In genomic region chr9:860706-861105, GRCh38 we compare ENCODE assay signal across 19 cellular contexts. TPM values are rescaled to one million over a fixed set of nuclear protein-coding genes. Genes with fewer than 3 reads are reported as not detected.
DNase-seq lines count a peak whose midpoint lies in the region; ATAC-seq and TF ChIP-seq lines count a peak whose summit lies in the region.
"Had no signal": no experiment of that assay in that cellular context is flagged by ENCODE, and none has a peak within 500 bp of the region (broad histone marks: within the 10 kb centered on the region; RNA-seq: fewer than 3 reads in every experiment).

No MANE protein-coding gene starts in this region.

- H3K4me3 Mint-ChIP-seq in endothelial cell (ENCODE audit: unreplicated experiment) (no peak overlapping the region), mesothelial cell of epicardium (no peak overlapping the region)
- H3K4me3 Mint-ChIP-seq: CD4-positive, CD25-positive, alpha-beta regulatory T cell; CD8-positive, alpha-beta T cell; HFFc6 had no signal

- H3K4me1 ChIP-seq in OCI-LY1 (ENCODE audit: insufficient read depth, low read length, severe bottlenecking) (peaks cover 12% of the 10 kb centered on the region), upper lobe of right lung (no peaks in the 10 kb centered on the region)
- H3K4me1 ChIP-seq: HAP-1 had no signal

- no peaks in the 10 kb centered on the region for H3K9me3 ChIP-seq in OCI-LY1 (ENCODE audit: low read length)
- no peaks in the 10 kb centered on the region for H3K9me3 ChIP-seq in upper lobe of right lung
- H3K9me3 ChIP-seq: HAP-1 had no signal

- no peak overlapping the region for H3K4me2 ChIP-seq in OCI-LY1 (ENCODE audit: low read length)
- H3K4me2 ChIP-seq: BLaER1 had no signal

- no peaks in the 10 kb centered on the region for H3F3A ChIP-seq in OCI-LY1 (ENCODE audit: insufficient read depth, low read length)

- H3K9me3 Mint-ChIP-seq in endothelial cell (ENCODE audit: unreplicated experiment) = no peaks in the 10 kb centered on the region
- H3K9me3 Mint-ChIP-seq in mesothelial cell of epicardium = peaks cover 4% of the 10 kb centered on the region
- H3K9me3 Mint-ChIP-seq: CD8-positive, alpha-beta T cell had no signal

- H3K9me2 ChIP-seq in OCI-LY1 (ENCODE audit: low read depth, low read length) = no peaks in the 10 kb centered on the region

- no peak for DNase-seq in endothelial cell (ENCODE audit: low spot score)
- DNase-seq in upper lobe of right lung = no peak
- no peak for DNase-seq in mesothelial cell of epicardium (ENCODE audit: low spot score in 2 of 2, unreplicated experiment in 2 of 2)
- DNase-seq in KG1 (lab: John Stamatoyannopoulos, UW) = no peak
- DNase-seq: CD4-positive, CD25-positive, alpha-beta regulatory T cell; CD8-positive, alpha-beta T cell; DMS 273 treated with DMSO at 0.1 percent for 48 hours; DMS79; EL; GDM1; GM23248; HFFc6 had no signal

- no peaks in the 10 kb centered on the region for H3K36me3 ChIP-seq in OCI-LY1 (ENCODE audit: insufficient read depth, low read length)
- no peaks in the 10 kb centered on the region for H3K36me3 ChIP-seq in upper lobe of right lung
- H3K36me3 ChIP-seq: BLaER1, HAP-1 had no signal

- intact Hi-C loops in upper lobe of right lung (cut with DNase I) = no loop called here

- no peaks in the 10 kb centered on the region for H3K27me3 ChIP-seq in OCI-LY1 (ENCODE audit: insufficient read depth, low read length)
- no peaks in the 10 kb centered on the region for H3K27me3 ChIP-seq in upper lobe of right lung
- H3K27me3 ChIP-seq: BLaER1 had no signal

- H3K4me3 ChIP-seq in OCI-LY1 (ENCODE audit: low read depth, low read length, poor library complexity, severe bottlenecking) (no peak overlapping the region), upper lobe of right lung (no peak overlapping the region)
- H3K4me3 ChIP-seq: BLaER1, GM23248, HAP-1 had no signal

- peak; percentile 53 for ATAC-seq in upper lobe of right lung
- no peak for ATAC-seq in GM21619 (IDR thresholded peaks at IDR 0.05; ENCODE audit: unreplicated experiment)
- ATAC-seq: CD8-positive, alpha-beta T cell had no signal

- no peak overlapping the region for H2AFZ ChIP-seq in OCI-LY1 (ENCODE audit: low read length)
- H2AFZ ChIP-seq: GM23248 had no signal

- peak overlapping the region; percentile 23 for H3K27ac ChIP-seq in OCI-LY1 (ENCODE audit: low read depth, low read length, poor library complexity, severe bottlenecking)
- H3K27ac ChIP-seq in upper lobe of right lung = no peak overlapping the region
- H3K27ac ChIP-seq: BLaER1, C4-2B, GM23248 had no signal

- H3K36me3 Mint-ChIP-seq in endothelial cell (ENCODE audit: low read depth, unreplicated experiment) = peaks cover 9% of the 10 kb centered on the region
- peaks cover 3% of the 10 kb centered on the region for H3K36me3 Mint-ChIP-seq in mesothelial cell of epicardium
- H3K36me3 Mint-ChIP-seq: CD4-positive, CD25-positive, alpha-beta regulatory T cell; CD8-positive, alpha-beta T cell had no signal

- H4K20me1 ChIP-seq in OCI-LY1 (ENCODE audit: insufficient read depth, low read length) = no peaks in the 10 kb centered on the region
- H4K20me1 ChIP-seq: BLaER1 had no signal

- no peak overlapping the region for H3K9ac ChIP-seq in OCI-LY1 (ENCODE audit: low read length)
- H3K9ac ChIP-seq: BLaER1, GM23248 had no signal

- H3K79me2 ChIP-seq in OCI-LY1 (ENCODE audit: insufficient read depth, low read length) = no peaks in the 10 kb centered on the region

- no peak for TF ChIP-seq CTCF in OCI-LY1 (IDR thresholded peaks at IDR 0.05; ENCODE audit: low read length)
- TF ChIP-seq CTCF in endothelial cell (IDR thresholded peaks at IDR 0.05; ENCODE audit: unreplicated experiment) = no peak
- TF ChIP-seq CTCF in upper lobe of right lung (IDR thresholded peaks at IDR 0.05) = no peak
- no peak for TF ChIP-seq CTCF in mesothelial cell of epicardium (IDR thresholded peaks at IDR 0.05; ENCODE audit: unreplicated experiment)

- H3K4me1 Mint-ChIP-seq in endothelial cell (ENCODE audit: unreplicated experiment) (no peaks in the 10 kb centered on the region), mesothelial cell of epicardium (no peaks in the 10 kb centered on the region)
- H3K4me1 Mint-ChIP-seq: CD4-positive, CD25-positive, alpha-beta regulatory T cell had no signal

- H3K27ac Mint-ChIP-seq in endothelial cell (ENCODE audit: unreplicated experiment) = peak overlapping the region; percentile 78
- no peak overlapping the region for H3K27ac Mint-ChIP-seq in mesothelial cell of epicardium
- H3K27ac Mint-ChIP-seq: CD8-positive, alpha-beta T cell; HFFc6 had no signal

- H3K27me3 Mint-ChIP-seq in endothelial cell (ENCODE audit: unreplicated experiment) = no peaks in the 10 kb centered on the region
- peaks cover 14% of the 10 kb centered on the region for H3K27me3 Mint-ChIP-seq in mesothelial cell of epicardium (ENCODE audit: low read depth)

RNA-seq across cellular contexts. Expression of gene DMRT1, which starts 19.2 kb away (rescaled TPM):
- total RNA-seq in endothelial cell (ENCODE audit: unreplicated experiment) (not detected), upper lobe of right lung (not detected), mesothelial cell of epicardium (0.16 TPM in 1 of 3 replicates, not detected in the others)
- total RNA-seq: A673; CD4-positive, CD25-positive, alpha-beta regulatory T cell; CD8-positive, alpha-beta T cell; GM23248; H4; HFFc6 had no signal
